In the genomic region with DNA sequence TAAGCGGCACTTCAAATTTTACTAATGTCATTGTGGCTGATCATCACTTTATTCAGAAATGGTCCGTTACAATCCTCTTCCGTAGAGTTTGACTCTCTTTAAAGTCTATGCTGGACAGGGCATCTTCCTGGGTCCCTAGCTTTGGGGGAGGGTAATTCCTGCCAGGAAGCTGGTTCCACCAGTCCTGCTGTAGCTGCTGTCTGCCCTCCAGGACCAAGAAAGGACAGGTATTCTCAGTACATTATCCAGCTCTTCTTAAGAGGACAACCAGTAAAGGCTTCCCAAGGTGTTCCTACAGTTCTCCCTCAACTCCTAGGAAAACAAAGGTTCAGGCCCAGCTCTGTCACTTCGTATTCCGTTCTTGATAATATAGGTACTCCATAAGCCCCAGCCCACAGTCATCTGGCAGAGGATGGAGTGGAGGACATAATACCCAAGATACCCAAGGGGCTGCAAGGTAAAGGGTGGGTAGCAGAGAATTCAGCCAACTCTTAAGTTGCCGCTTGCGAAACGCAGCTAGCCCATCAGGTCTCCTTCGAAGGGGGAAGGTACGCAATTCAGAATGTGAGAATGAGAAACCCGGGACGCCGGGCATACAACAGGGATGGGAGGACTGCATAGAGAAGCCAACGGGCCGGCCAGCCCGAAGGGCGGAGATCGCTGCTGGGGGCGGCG, we compare ENCODE assay signal across 8 cellular contexts. TPM values are rescaled to one million over a fixed set of nuclear protein-coding genes. Genes with fewer than 3 reads are reported as not detected.
DNase-seq lines count a peak whose midpoint lies in the region; ATAC-seq and TF ChIP-seq lines count a peak whose summit lies in the region.

No MANE protein-coding gene starts in this region.

- peaks cover 12% of the 10 kb centered on the region for H3K4me1 ChIP-seq in HUES48 (ENCODE audit: control insufficient read depth, insufficient read depth, low read length)

- ATAC-seq in activated B cell treated with CpG ODN at 0.5 μM for 24 hours (ENCODE audit: low read depth) (no peak), GM19467 (IDR thresholded peaks at IDR 0.05; ENCODE audit: unreplicated experiment) (no peak)

- CTCF ChIA-PET in activated B cell treated with CpG ODN at 0.5 μM for 24 hours (lab: Charles Lee): interaction anchor here (0.7 to 2.0 kb wide), 3 partner anchors 65 to 131 kb away, joined by 3 to 13 read pairs (median 4); no protein-coding TSS in a partner anchor

- H3K27ac ChIP-seq in HUES48 (ENCODE audit: low read depth, low read length): peak overlapping the region; percentile 16

- no peaks in the 10 kb centered on the region for H3K27me3 Mint-ChIP-seq in activated B cell treated with CpG ODN at 0.5 μM for 24 hours

- H3K27me3 ChIP-seq in HUES48 (ENCODE audit: control insufficient read depth, insufficient read depth, low read length): no peaks in the 10 kb centered on the region

- no peaks in the 10 kb centered on the region for H3K9me3 Mint-ChIP-seq in activated B cell treated with CpG ODN at 0.5 μM for 24 hours

- H3K9ac ChIP-seq in HUES48 (ENCODE audit: low read depth, low read length): peak overlapping the region; percentile 96; the same call in 1 of the 2 replicates

- H3K4me1 Mint-ChIP-seq in activated B cell treated with CpG ODN at 0.5 μM for 24 hours: peaks cover 57% of the 10 kb centered on the region

- peak overlapping the region; percentile 90 for H3K27ac Mint-ChIP-seq in activated B cell treated with CpG ODN at 0.5 μM for 24 hours

- H3K36me3 Mint-ChIP-seq in activated B cell treated with CpG ODN at 0.5 μM for 24 hours (ENCODE audit: low read depth): peaks cover 11% of the 10 kb centered on the region

- no peaks in the 10 kb centered on the region for H3K9me3 ChIP-seq in HUES48 (ENCODE audit: control insufficient read depth, insufficient read depth, low read length)

- H3K36me3 ChIP-seq in HUES48 (ENCODE audit: control insufficient read depth, insufficient read depth, low read length): no peaks in the 10 kb centered on the region

- H3K4me3 ChIP-seq in HUES48 (ENCODE audit: low read depth, low read length) (peak overlapping the region; percentile 94), retinal pigment epithelial cell (ENCODE audit: low read length) (peak overlapping the region; percentile 85)

- peak overlapping the region; percentile 96 for H3K4me3 Mint-ChIP-seq in activated B cell treated with CpG ODN at 0.5 μM for 24 hours

- intact Hi-C loops in activated B cell treated with CpG ODN at 0.5 μM for 24 hours (cut with micrococcal nuclease): loop anchor here (1.0 to 10.0 kb wide), 6 partner anchors 15 to 1271 kb away; partner anchors contain the start of genes AK9, FAM229B, FIG4 and TRAF3IP2

- DNase-seq in DMS53 (lab: John Stamatoyannopoulos, UW): peak; percentile 56
- no peak for DNase-seq in DMS53 treated with DMSO at 0.1 percent for 48 hours (lab: John Stamatoyannopoulos, UW; ENCODE audit: unreplicated experiment)
- DNase-seq in activated B cell treated with CpG ODN at 0.5 μM for 24 hours: no peak
- peak; percentile 8 for DNase-seq in glomerular visceral epithelial cell (ENCODE audit: extremely low spot score)
- DNase-seq in retinal pigment epithelial cell (ENCODE audit: low read depth): no peak
- no peak for DNase-seq in NCI-H1105 (lab: John Stamatoyannopoulos, UW)

- POLR2A ChIA-PET in activated B cell treated with CpG ODN at 0.5 μM for 24 hours (lab: Charles Lee): interaction anchor here (0.6 to 14.5 kb wide), 11 partner anchors 8 to 144 kb away, joined by 3 to 530 read pairs (median 8); partner anchors contain the start of genes AMD1 and GTF3C6

- no peak for TF ChIP-seq CTCF in activated B cell treated with CpG ODN at 0.5 μM for 24 hours (IDR thresholded peaks at IDR 0.05)
- no peak for TF ChIP-seq CTCF in retinal pigment epithelial cell (conservative IDR thresholded peaks at IDR 0.05; ENCODE audit: low read depth, low read length)

RNA-seq across cellular contexts. Expression of gene CDK19, which starts 1.3 kb away (rescaled TPM):
- 27.2 and 31.1 TPM in 2 replicates for total RNA-seq in activated B cell treated with CpG ODN at 0.5 μM for 24 hours

Comparison
In these comparisons a context has a peak if more than half of its experiments do, and no peak if none do; other contexts are left out.
1. DNase-seq: peak in DMS53 (single experiment) and glomerular visceral epithelial cell (single experiment); none in DMS53 treated with DMSO at 0.1 percent for 48 hours (single experiment), activated B cell treated with CpG ODN at 0.5 μM for 24 hours (single experiment), retinal pigment epithelial cell (single experiment) and NCI-H1105 (single experiment).